ENCODE assay signal across 8 cellular contexts in the genomic region with DNA sequence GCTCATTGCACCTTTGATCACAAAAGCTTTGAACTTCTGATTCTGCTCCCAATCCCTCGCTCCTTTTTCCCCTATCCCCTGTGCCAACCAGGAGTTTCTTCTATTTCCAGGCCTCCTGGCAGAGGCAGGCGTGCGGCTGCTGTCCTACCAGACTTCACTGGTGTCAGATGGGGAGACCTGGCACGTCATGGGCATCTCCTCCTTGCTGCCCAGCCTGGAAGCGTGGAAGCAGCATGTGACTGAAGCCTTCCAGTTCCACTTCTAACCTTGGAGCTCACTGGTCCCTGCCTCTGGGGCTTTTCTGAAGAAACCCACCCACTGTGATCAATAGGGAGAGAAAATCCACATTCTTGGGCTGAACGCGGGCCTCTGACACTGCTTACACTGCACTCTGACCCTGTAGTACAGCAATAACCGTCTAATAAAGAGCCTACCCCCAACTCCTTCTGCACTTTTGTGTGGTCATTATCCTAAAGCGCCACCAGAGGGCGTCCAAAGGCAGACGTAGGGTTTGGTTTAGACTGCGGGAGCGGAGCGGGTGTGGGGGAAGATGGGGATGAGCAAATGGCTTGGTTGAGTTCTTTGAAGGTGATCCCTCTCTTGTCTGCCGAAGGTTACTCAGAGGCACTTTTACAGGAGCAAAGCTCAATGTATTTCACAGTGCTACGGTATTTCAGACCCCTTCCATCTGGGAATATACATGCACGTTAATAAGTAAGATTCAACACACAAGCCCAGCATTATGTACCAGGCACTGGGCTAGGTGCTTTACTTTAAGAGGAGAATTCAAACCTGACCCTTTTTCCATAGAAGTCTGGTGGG. TPM values are rescaled to one million over a fixed set of nuclear protein-coding genes. Genes with fewer than 3 reads are reported as not detected.
DNase-seq lines count a peak whose midpoint lies in the region; ATAC-seq, FAIRE-seq and TF ChIP-seq lines count a peak whose summit lies in the region.

No MANE protein-coding gene starts in this region.

- H2AFZ ChIP-seq in mammary epithelial cell (ENCODE audit: low read depth, low read length) = no peak overlapping the region

- H3K9me3 ChIP-seq in mammary epithelial cell (replicated peaks; ENCODE audit: insufficient read depth, low read length) = no peaks in the 10 kb centered on the region
- no peaks in the 10 kb centered on the region for H3K9me3 ChIP-seq in kidney (ENCODE audit: control insufficient read depth in 1 of 2, low read length in 2 of 2)

- dilution Hi-C loops in mammary epithelial cell (cut with HindIII; ENCODE audit: low sequenced_read_pairs) = no loop called here

- H3K9ac ChIP-seq in mammary epithelial cell (ENCODE audit: insufficient read depth, low read length) (no peak overlapping the region), kidney (ENCODE audit: low read length in 2 of 2) (no peak overlapping the region)

- H3K27ac ChIP-seq in mammary epithelial cell (ENCODE audit: insufficient read depth, low read depth, low read length) (no peak overlapping the region), kidney (ENCODE audit: low read depth in 2 of 2, low read length in 2 of 2) (no peak overlapping the region)

- peak; percentile 40 for DNase-seq in NCI-H2029 (lab: John Stamatoyannopoulos, UW)
- peak; percentile 39 for DNase-seq in UCSD-AML1 (lab: John Stamatoyannopoulos, UW; ENCODE audit: unreplicated experiment)
- DNase-seq in mammary epithelial cell = peak; percentile 67
- peak; percentile 81 for DNase-seq in kidney
- peak; percentile 60 for DNase-seq in stimulated activated CD4-positive, alpha-beta T cell treated with anti-CD3 and anti-CD28 coated beads, Interleukin-1b, Interleukin-23, amount 100 ng/mL, for 48 hours

- H3K4me2 ChIP-seq in mammary epithelial cell (ENCODE audit: insufficient read depth, low read depth, low read length) = no peak overlapping the region

- ATAC-seq in HG02642 (IDR thresholded peaks at IDR 0.05; ENCODE audit: poor library complexity, unreplicated experiment) = peak; percentile 81
- ATAC-seq in HG02610 (IDR thresholded peaks at IDR 0.05; ENCODE audit: unreplicated experiment) = no peak

- H3K4me3 ChIP-seq in mammary epithelial cell (replicated peaks in 1 of 3; ENCODE audit: insufficient read depth in 1 of 3, low read depth in 2 of 3, low read length in 3 of 3) (no peak overlapping the region), kidney (ENCODE audit: low read length in 2 of 2) (no peak overlapping the region)

- H3K4me1 ChIP-seq in mammary epithelial cell (ENCODE audit: insufficient read depth, low read length) = peaks cover 25% of the 10 kb centered on the region
- H3K4me1 ChIP-seq in kidney (ENCODE audit: control insufficient read depth in 1 of 2, insufficient read depth in 1 of 2, low read depth in 1 of 2, low read length in 2 of 2) = peaks cover 34 to 35% of the 10 kb centered on the region in 2 donors

- no peaks in the 10 kb centered on the region for H3K79me2 ChIP-seq in mammary epithelial cell (ENCODE audit: insufficient read depth, low read length)

- no peaks in the 10 kb centered on the region for H3K27me3 ChIP-seq in mammary epithelial cell (ENCODE audit: insufficient read depth, low read length)

- TF ChIP-seq CTCF in mammary epithelial cell (conservative IDR thresholded peaks at IDR 0.05 in 1 of 2, IDR thresholded peaks at IDR 0.05 in 1 of 2; ENCODE audit: extremely low read depth in 1 of 2, insufficient read depth in 1 of 2, low read depth in 1 of 2, low read length in 2 of 2) (peak; percentile 77 to 84), kidney (IDR thresholded peaks at IDR 0.05; ENCODE audit: borderline replicate concordance, extremely low read depth, insufficient read depth) (peak; percentile 70)

- no peaks in the 10 kb centered on the region for H4K20me1 ChIP-seq in mammary epithelial cell (ENCODE audit: insufficient read depth, low read length)

- intact Hi-C loops in mammary epithelial cell (cut with micrococcal nuclease) (loop anchor here (1.0 to 5.0 kb wide), 5 partner anchors 65 to 207 kb away; no protein-coding TSS in a partner anchor), kidney (cut with DNase I) (no loop called here)

- H3K36me3 ChIP-seq in mammary epithelial cell (ENCODE audit: insufficient read depth, low read length) (peaks cover 5% of the 10 kb centered on the region), kidney (ENCODE audit: control insufficient read depth in 1 of 2, insufficient read depth in 2 of 2, low read length in 2 of 2) (no peaks in the 10 kb centered on the region)

- CTCF ChIA-PET in mammary epithelial cell (lab: Charles Lee; ENCODE audit: low non-redundant PET) = interaction anchor here (0.5 to 0.8 kb wide), 3 partner anchors 26 to 1613 kb away, joined by 3 to 5 read pairs (median 5); no protein-coding TSS in a partner anchor

- BruUV-seq in mammary epithelial cell (replicated peaks; lab: Mats Ljungman, UMichigan) = no TSS peak

- FAIRE-seq in G401.6 (lab: Jason Lieb, UNC) (peak; percentile 57), kidney (lab: Jason Lieb, UNC) (no peak)

- 29% methylated on average over 16 of the region's 17 CpGs for WGBS in mammary epithelial cell (ENCODE audit: low coverage, missing lambda C conversion rate)

- in situ Hi-C loops in mammary epithelial cell (cut with MboI; ENCODE audit: low sequenced_read_pairs in 2 of 2) = loop anchor here in 1 of 2 donors (10.0 kb wide), 1 partner anchor 61 kb away; no protein-coding TSS in a partner anchor

RNA-seq across cellular contexts. Expression of gene HMGCS2, which starts 24.7 kb away (rescaled TPM):
- total RNA-seq in mammary epithelial cell (not detected), kidney (3.9 TPM)
- polyA plus RNA-seq in mammary epithelial cell (not detected), kidney (ENCODE audit: insufficient read depth, low read depth, low replicate concordance) (163 TPM)
- polyA minus RNA-seq in mammary epithelial cell = not detected

RNA-seq across cellular contexts. Expression of gene PHGDH, which starts 32.3 kb away (rescaled TPM):
- total RNA-seq in mammary epithelial cell (100 to 1,000 TPM; 171 to 211 TPM), kidney (71.9 TPM)
- polyA plus RNA-seq in mammary epithelial cell (65.8 TPM), kidney (ENCODE audit: insufficient read depth, low read depth, low replicate concordance) (126 TPM)
- polyA minus RNA-seq in mammary epithelial cell = 152 TPM
